Comparison of ENCODE assay signal across 9 cellular contexts in the genomic region with DNA sequence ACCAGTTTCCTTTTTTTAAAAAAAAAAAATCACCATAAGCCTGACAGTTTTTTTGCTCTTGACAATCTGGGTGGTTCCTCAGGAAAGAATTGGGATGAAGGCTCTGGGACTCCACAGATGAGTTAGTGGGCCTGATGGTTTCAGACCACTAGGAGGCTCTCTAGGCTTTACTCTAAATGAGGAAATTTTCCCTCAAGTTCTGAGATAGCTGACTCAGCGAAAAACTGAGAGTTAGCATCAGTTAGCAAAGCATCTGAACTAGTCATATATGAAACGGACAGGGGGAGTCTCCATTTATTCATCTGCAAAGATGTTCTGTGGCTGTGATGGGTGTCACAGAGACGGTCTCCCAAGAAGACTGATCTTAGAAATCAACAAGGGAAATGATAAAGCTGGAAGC.
DNase-seq lines count a peak whose midpoint lies in the region; ATAC-seq and TF ChIP-seq lines count a peak whose summit lies in the region.
"Had no signal": no experiment of that assay in that cellular context is flagged by ENCODE, and none has a peak within 500 bp of the region (broad histone marks: within the 10 kb centered on the region; RNA-seq: fewer than 3 reads in every experiment).

No MANE protein-coding gene starts in this region.

- no peak overlapping the region for H2BK5ac ChIP-seq in mesenchymal stem cell (ENCODE audit: low read depth, low read length, poor library complexity, severe bottlenecking)

- H3K27ac ChIP-seq in mesenchymal stem cell (ENCODE audit: low read length, poor library complexity, severe bottlenecking) = no peak overlapping the region
- H3K27ac ChIP-seq: BLaER1 had no signal

- TF ChIP-seq CTCF in Loucy (conservative IDR thresholded peaks at IDR 0.05; ENCODE audit: low read length) = peak; percentile 85

- H3K9me3 ChIP-seq in Loucy (ENCODE audit: insufficient read depth, low read depth, low read length) (no peaks in the 10 kb centered on the region), adipocyte (ENCODE audit: control insufficient read depth, low read length) (no peaks in the 10 kb centered on the region), mesenchymal stem cell (ENCODE audit: control insufficient read depth, low read length) (no peaks in the 10 kb centered on the region)
- H3K9me3 ChIP-seq: BLaER1 had no signal

- H3F3A ChIP-seq in Loucy (ENCODE audit: low read depth) = no peaks in the 10 kb centered on the region

- ATAC-seq in GM18868 (IDR thresholded peaks at IDR 0.05; ENCODE audit: unreplicated experiment) = no peak

- no peak overlapping the region for H3K18ac ChIP-seq in mesenchymal stem cell (ENCODE audit: low read depth in 1 of 2, low read length in 2 of 2)

- no peaks in the 10 kb centered on the region for H3K79me1 ChIP-seq in mesenchymal stem cell (replicated peaks; ENCODE audit: low read length, poor library complexity, severe bottlenecking)

- H3K79me2 ChIP-seq in Loucy (ENCODE audit: insufficient read depth, low read length) = no peaks in the 10 kb centered on the region

- H3K4me2 ChIP-seq in Loucy (ENCODE audit: low read depth, low read length, poor library complexity, severe bottlenecking) = no peak overlapping the region
- no peak overlapping the region for H3K4me2 ChIP-seq in mesenchymal stem cell (ENCODE audit: low read length, poor library complexity, severe bottlenecking)
- H3K4me2 ChIP-seq: BLaER1 had no signal

- H3K36me3 ChIP-seq in Loucy (ENCODE audit: insufficient read depth, low read length) (no peaks in the 10 kb centered on the region), adipocyte (ENCODE audit: control insufficient read depth, insufficient read depth, low read length, severe bottlenecking) (no peaks in the 10 kb centered on the region), mesenchymal stem cell (ENCODE audit: control insufficient read depth in 1 of 2, insufficient read depth in 2 of 2, low read depth in 1 of 2, low read length in 2 of 2) (no peaks in the 10 kb centered on the region)
- H3K36me3 ChIP-seq: BLaER1 had no signal

- H4K8ac ChIP-seq in mesenchymal stem cell (ENCODE audit: low read length) = no peak overlapping the region

- H3K14ac ChIP-seq in mesenchymal stem cell (ENCODE audit: low read length in 2 of 2) = no peak overlapping the region

- H2AFZ ChIP-seq in Loucy (ENCODE audit: low read length) (no peak overlapping the region), mesenchymal stem cell (ENCODE audit: low read depth, low read length) (no peak overlapping the region)

- H3K27me3 ChIP-seq in Loucy (ENCODE audit: insufficient read depth, low read length, poor library complexity, severe bottlenecking) = no peaks in the 10 kb centered on the region
- H3K27me3 ChIP-seq in adipocyte (replicated peaks; ENCODE audit: control insufficient read depth, insufficient read depth, low read length) = no peaks in the 10 kb centered on the region
- no peaks in the 10 kb centered on the region for H3K27me3 ChIP-seq in mesenchymal stem cell (ENCODE audit: control insufficient read depth in 1 of 2, insufficient read depth in 1 of 2, low read length in 2 of 2)
- H3K27me3 ChIP-seq: BLaER1 had no signal

- no peak overlapping the region for H3K23ac ChIP-seq in mesenchymal stem cell (ENCODE audit: low read length in 2 of 2)

- no peak overlapping the region for H2BK15ac ChIP-seq in mesenchymal stem cell (ENCODE audit: low read depth, poor library complexity, severe bottlenecking)

- H4K20me1 ChIP-seq in Loucy (ENCODE audit: insufficient read depth, low read length, poor library complexity, severe bottlenecking) = no peaks in the 10 kb centered on the region
- H4K20me1 ChIP-seq: BLaER1 had no signal

- H2AK5ac ChIP-seq in mesenchymal stem cell (ENCODE audit: low read length, severe bottlenecking) = no peak overlapping the region

- no peak overlapping the region for H2BK12ac ChIP-seq in mesenchymal stem cell (ENCODE audit: low read length in 2 of 2)

- DNase-seq in NCI-H2196 (lab: John Stamatoyannopoulos, UW; ENCODE audit: unreplicated experiment) = peak; percentile 5
- DNase-seq in NCI-H2196 treated with DMSO at 0.1 percent for 48 hours (lab: John Stamatoyannopoulos, UW; ENCODE audit: unreplicated experiment) = no peak
- DNase-seq in adipocyte (ENCODE audit: low read depth) = peak; percentile 4
- DNase-seq in mesenchymal stem cell = peak; percentile 30
- DNase-seq in NCI-H128 (lab: John Stamatoyannopoulos, UW; ENCODE audit: unreplicated experiment) = no peak
- no peak for DNase-seq in NCI-H1048 (lab: John Stamatoyannopoulos, UW)

- no peak overlapping the region for H3K4ac ChIP-seq in mesenchymal stem cell (ENCODE audit: low read depth in 1 of 2, low read length in 2 of 2)

- no peak overlapping the region for H4K91ac ChIP-seq in mesenchymal stem cell (ENCODE audit: low read length)

- H3K9ac ChIP-seq in Loucy (ENCODE audit: low read depth, low read length, poor library complexity, severe bottlenecking) (no peak overlapping the region), adipocyte (ENCODE audit: low read length) (no peak overlapping the region), mesenchymal stem cell (ENCODE audit: low read length) (no peak overlapping the region)
- H3K9ac ChIP-seq: BLaER1 had no signal

- no peak overlapping the region for H2BK120ac ChIP-seq in mesenchymal stem cell (ENCODE audit: low read depth, low read length)

- WGBS in mesenchymal stem cell = 0% methylated on average over 2 of the region's 3 CpGs

- H3K4me3 ChIP-seq in Loucy (ENCODE audit: low read length, poor library complexity, severe bottlenecking) = no peak overlapping the region
- no peak overlapping the region for H3K4me3 ChIP-seq in adipocyte (ENCODE audit: low read length)
- no peak overlapping the region for H3K4me3 ChIP-seq in mesenchymal stem cell (ENCODE audit: insufficient read depth in 1 of 2, low read depth in 1 of 2, low read length in 2 of 2)
- H3K4me3 ChIP-seq: BLaER1 had no signal

- H3K9me2 ChIP-seq in Loucy (replicated peaks; ENCODE audit: low read depth, low read length) = no peaks in the 10 kb centered on the region

- H3K4me1 ChIP-seq in Loucy (ENCODE audit: insufficient read depth, low read length, poor library complexity, severe bottlenecking) (peaks cover 12% of the 10 kb centered on the region), adipocyte (ENCODE audit: control insufficient read depth, insufficient read depth, low read length) (peaks cover 5% of the 10 kb centered on the region), mesenchymal stem cell (ENCODE audit: control insufficient read depth, insufficient read depth, low read depth, low read length) (peaks cover 2% of the 10 kb centered on the region)
- H3K4me1 ChIP-seq: BLaER1 had no signal

Comparison
In these comparisons a context has a peak if more than half of its experiments do, and no peak if none do; other contexts are left out.
1. DNase-seq: peak in NCI-H2196 (single experiment), adipocyte (single experiment) and mesenchymal stem cell (single experiment); none in NCI-H2196 treated with DMSO at 0.1 percent for 48 hours (single experiment), NCI-H128 (single experiment) and NCI-H1048 (single experiment).